In genomic region chr19:16036941-16037340, GRCh38 we compare ENCODE assay signal across 9 cellular contexts.
"Had no signal": no experiment of that assay in that cellular context is flagged by ENCODE, and none has a peak within 500 bp of the region (broad histone marks: within the 10 kb centered on the region; RNA-seq: fewer than 3 reads in every experiment).

No MANE protein-coding gene starts in this region.

- H3K9ac ChIP-seq: KMS-11 had no signal

- ATAC-seq: GM23338, HepG2 had no signal

- H3K27ac ChIP-seq: KMS-11 had no signal

- H3K9me3 Mint-ChIP-seq: IgD-negative memory B cell had no signal

- H2AFZ ChIP-seq: GM23338 had no signal

- FAIRE-seq: H1, H54, HepG2 had no signal

- H3K36me3 Mint-ChIP-seq: IgD-negative memory B cell had no signal

- H3K4me3 ChIP-seq: GM23338 had no signal

- H3K4me3 Mint-ChIP-seq: GM23338, H9, IgD-negative memory B cell had no signal

- H3K27ac Mint-ChIP-seq: GM23338, H9, IgD-negative memory B cell had no signal

- H3K4me1 Mint-ChIP-seq: GM23338, H9 had no signal

- H3K4me2 ChIP-seq: GM23338, KMS-11 had no signal

- DNase-seq: H9, HCEC 1CT, KBM-7 had no signal
